ENCODE assay signal across 17 cellular contexts in genomic region chr1:234520908-234521801, GRCh38. TPM values are rescaled to one million over a fixed set of nuclear protein-coding genes. Genes with fewer than 3 reads are reported as not detected.
DNase-seq lines count a peak whose midpoint lies in the region; ATAC-seq and TF ChIP-seq lines count a peak whose summit lies in the region.
"Had no signal": no experiment of that assay in that cellular context is flagged by ENCODE, and none has a peak within 500 bp of the region (broad histone marks: within the 10 kb centered on the region; RNA-seq: fewer than 3 reads in every experiment).

No MANE protein-coding gene starts in this region.

- TF ChIP-seq POLR2A in sigmoid colon (IDR thresholded peaks at IDR 0.05) (no peak), ovary (IDR thresholded peaks at IDR 0.05) (no peak)

- BruUV-seq in OCI-LY7 (replicated peaks; lab: Mats Ljungman, UMichigan) = no TSS peak

- H3K4me2 ChIP-seq in OCI-LY7 (ENCODE audit: low read length) = no peak overlapping the region

- no peaks in the 10 kb centered on the region for H3K9me3 Mint-ChIP-seq in activated CD4-positive, alpha-beta T cell treated with anti-CD3 and anti-CD28 coated beads for 36 hours (ENCODE audit: low read depth)
- H3K9me3 Mint-ChIP-seq: WTC11 had no signal

- CTCF ChIA-PET in activated CD4-positive, alpha-beta T cell treated with anti-CD3 and anti-CD28 coated beads for 36 hours (lab: Charles Lee) = interaction anchor here (0.8 to 1.4 kb wide), 4 partner anchors 9 to 35 kb away, joined by 3 to 4 read pairs (median 3); no protein-coding TSS in a partner anchor
- CTCF ChIA-PET in OCI-LY7 (lab: Charles Lee; ENCODE audit: unreplicated experiment) = interaction anchor here (0.6 kb wide), 1 partner anchor 30 kb away, joined by 3 read pairs; no protein-coding TSS in a partner anchor

- H3K4me1 ChIP-seq in OCI-LY7 (ENCODE audit: insufficient read depth, low read length, poor library complexity, severe bottlenecking) (peaks cover 85% of the 10 kb centered on the region), sigmoid colon (peaks cover 0 to 31% (median 23%) of the 10 kb centered on the region in 4 donors), ovary (ENCODE audit: insufficient read depth) (peaks cover 3% of the 10 kb centered on the region)

- intact Hi-C loops in activated CD4-positive, alpha-beta T cell treated with anti-CD3 and anti-CD28 coated beads for 36 hours (cut with DNase I, micrococcal nuclease) = no loop called here
- intact Hi-C loops in OCI-LY7 (cut with micrococcal nuclease; ENCODE audit: unreplicated experiment) (no loop called here), sigmoid colon (cut with DNase I) (no loop called here), ovary (cut with DNase I) (no loop called here)

- no peak for TF ChIP-seq CTCF in OCI-LY7 (conservative IDR thresholded peaks at IDR 0.05; ENCODE audit: low read length)
- no peak for TF ChIP-seq CTCF in fibroblast of the aortic adventitia (IDR thresholded peaks at IDR 0.05; ENCODE audit: insufficient read depth, low read length)
- TF ChIP-seq CTCF in sigmoid colon (IDR thresholded peaks at IDR 0.05) = no peak
- TF ChIP-seq CTCF in ovary (IDR thresholded peaks at IDR 0.05) = no peak

- peak overlapping the region; percentile 20 for H3K27ac Mint-ChIP-seq in activated CD4-positive, alpha-beta T cell treated with anti-CD3 and anti-CD28 coated beads for 36 hours
- H3K27ac Mint-ChIP-seq: WTC11 had no signal

- H3K36me3 Mint-ChIP-seq in activated CD4-positive, alpha-beta T cell treated with anti-CD3 and anti-CD28 coated beads for 36 hours (ENCODE audit: low read depth) = no peaks in the 10 kb centered on the region
- H3K36me3 Mint-ChIP-seq: WTC11 had no signal

- ATAC-seq in activated CD4-positive, alpha-beta T cell treated with anti-CD3 and anti-CD28 coated beads for 36 hours = no peak
- no peak for ATAC-seq in GM19351 (IDR thresholded peaks at IDR 0.05; ENCODE audit: unreplicated experiment)
- ATAC-seq in GM19397 (IDR thresholded peaks at IDR 0.05; ENCODE audit: unreplicated experiment) = no peak
- ATAC-seq: sciatic nerve, WTC11 had no signal

- H3K9me2 ChIP-seq in OCI-LY7 (ENCODE audit: insufficient read depth, low read length) = no peaks in the 10 kb centered on the region

- 75 to 78% methylated on average over 6 of the region's 6 CpGs for WGBS in sigmoid colon, 2 donors
- 81 to 87% (median 86%) methylated on average over 6 of the region's 6 CpGs for WGBS in ovary, 3 donors

- DNase-seq in activated CD4-positive, alpha-beta T cell treated with anti-CD3 and anti-CD28 coated beads for 36 hours = no peak
- no peak for DNase-seq in activated CD4-positive, alpha-beta T cell treated with anti-CD3 and anti-CD28 coated beads, Interleukin-2, amount 50 U/mL, for 1 hour
- DNase-seq in OCI-LY7 (ENCODE audit: low spot score) (no peak), fibroblast of the aortic adventitia (ENCODE audit: low read depth) (peak; percentile 45), sigmoid colon (peak; percentile 39), ovary (no peak)
- DNase-seq: adrenal gland; GF-D8; kidney glomerular epithelial cell; NCI-H1436; nephron progenitor cell; stimulated activated naive CD4-positive, alpha-beta T cell had no signal

- no peaks in the 10 kb centered on the region for H4K20me1 ChIP-seq in OCI-LY7 (ENCODE audit: insufficient read depth, low read length)

- TF ChIP-seq EP300 in sigmoid colon (IDR thresholded peaks at IDR 0.05) (no peak), ovary (IDR thresholded peaks at IDR 0.05) (no peak)

- H3K27me3 ChIP-seq in sigmoid colon (no peaks in the 10 kb centered on the region), ovary (no peaks in the 10 kb centered on the region)
- H3K27me3 ChIP-seq: adrenal gland had no signal

- H3K4me3 ChIP-seq in OCI-LY7 (ENCODE audit: low read depth, low read length, poor library complexity, severe bottlenecking) (no peak overlapping the region), fibroblast of the aortic adventitia (ENCODE audit: low read depth, low read length) (no peak overlapping the region), sigmoid colon (no peak overlapping the region), ovary (no peak overlapping the region)
- H3K4me3 ChIP-seq: adrenal gland, coronary artery had no signal

- H3K79me2 ChIP-seq in OCI-LY7 (ENCODE audit: insufficient read depth, low read depth, low read length) = no peaks in the 10 kb centered on the region

- no peak overlapping the region; the same call in 1 of the 2 replicates for H2AFZ ChIP-seq in OCI-LY7 (ENCODE audit: low read length)

- H3K27ac ChIP-seq in OCI-LY7 (ENCODE audit: low read depth, low read length, poor library complexity, severe bottlenecking) (peak overlapping the region; percentile 91), sigmoid colon (peak overlapping the region in 3 of 4 donors; percentile 54 to 93 (median 92)), ovary (no peak overlapping the region)

- peaks cover 5% of the 10 kb centered on the region for H3K27me3 Mint-ChIP-seq in activated CD4-positive, alpha-beta T cell treated with anti-CD3 and anti-CD28 coated beads for 36 hours

- H3K4me1 Mint-ChIP-seq in activated CD4-positive, alpha-beta T cell treated with anti-CD3 and anti-CD28 coated beads for 36 hours = peaks cover 15% of the 10 kb centered on the region

- POLR2A ChIA-PET in activated CD4-positive, alpha-beta T cell treated with anti-CD3 and anti-CD28 coated beads for 36 hours (lab: Charles Lee) = no interaction called here
- POLR2A ChIA-PET in OCI-LY7 (lab: Charles Lee) = interaction anchor here (0.5 to 1.5 kb wide), 11 partner anchors 9 to 510 kb away, joined by 3 to 6 read pairs (median 4); no protein-coding TSS in a partner anchor

- no peaks in the 10 kb centered on the region for H3K36me3 ChIP-seq in OCI-LY7 (ENCODE audit: insufficient read depth, low read length)
- H3K36me3 ChIP-seq in sigmoid colon = no peaks in the 10 kb centered on the region
- no peaks in the 10 kb centered on the region for H3K36me3 ChIP-seq in ovary
- H3K36me3 ChIP-seq: adrenal gland had no signal

- H3K9me3 ChIP-seq in OCI-LY7 (ENCODE audit: low read length) (no peaks in the 10 kb centered on the region), sigmoid colon (no peaks in the 10 kb centered on the region), ovary (no peaks in the 10 kb centered on the region)
- H3K9me3 ChIP-seq: adrenal gland had no signal

- no peak overlapping the region for H3K4me3 Mint-ChIP-seq in activated CD4-positive, alpha-beta T cell treated with anti-CD3 and anti-CD28 coated beads for 36 hours
- H3K4me3 Mint-ChIP-seq: nephron progenitor cell, WTC11 had no signal

RNA-seq across cellular contexts. Expression of gene TARBP1, which starts 42.2 kb away (rescaled TPM):
- 10 to 100 TPM; 37.7 to 41.5 TPM for total RNA-seq in activated CD4-positive, alpha-beta T cell treated with anti-CD3 and anti-CD28 coated beads for 36 hours
- 30.0 and 30.5 TPM in 2 replicates for total RNA-seq in OCI-LY7 (2014; rRNA removed; shearing (Covaris generic))
- total RNA-seq in OCI-LY7 (2022) (49.8 and 61.7 TPM in 2 replicates), fibroblast of the aortic adventitia (ENCODE audit: low replicate concordance) (12.0 and 22.2 TPM in 2 replicates), sigmoid colon (10 to 100 TPM in 3 of 4 donors, 1 to 10 TPM in 1; 9.2 to 21.0 (median 12.3) TPM), ovary (10 to 100 TPM in 4 of 7 donors, 1 to 10 TPM in 3; 5.5 to 26.3 (median 10.8) TPM)
- polyA plus RNA-seq in sigmoid colon (10 to 100 TPM in 1 of 3 donors, 1 to 10 TPM in 2; 5.5 to 22.1 (median 9.0) TPM), ovary (10 to 100 TPM in 1 of 2 donors, 1 to 10 TPM in 1; 4.8 to 15.4 TPM)

Comparison
In these comparisons a context has a peak if more than half of its experiments do, and no peak if none do; other contexts are left out.
1. DNase-seq: peak in fibroblast of the aortic adventitia (single experiment) and sigmoid colon (single experiment); none in activated CD4-positive, alpha-beta T cell treated with anti-CD3 and anti-CD28 coated beads for 36 hours (single experiment), activated CD4-positive, alpha-beta T cell treated with anti-CD3 and anti-CD28 coated beads, Interleukin-2, amount 50 U/mL, for 1 hour (single experiment), OCI-LY7 (single experiment) and ovary (0 of 5).
2. H3K27ac ChIP-seq: peak in OCI-LY7 (single experiment) and sigmoid colon (3 of 4); none in ovary (0 of 2).